1 cellular context compared by ENCODE assay signal in genomic region chr18:3051718-3052410, GRCh38.
TF ChIP-seq lines count a peak whose summit lies in the region.

No MANE protein-coding gene starts in this region.

TF ChIP-seq in HepG2, 621 proteins besides CTCF, POLR2A, EP300 and RAD21 (continued from another document and continues in another):
- no peak for TF ChIP-seq ZBTB40 (IDR thresholded peaks at IDR 0.05)
- no peak; the same call in 1 of the 2 replicates for TF ChIP-seq ZBTB40 (CRISPR knock-in tag; IDR thresholded peaks at IDR 0.05)
- peak; percentile 79; the same call in 1 of the 2 replicates for TF ChIP-seq ZNF3 (CRISPR knock-in tag; IDR thresholded peaks at IDR 0.05)
- peak; percentile 66 for TF ChIP-seq MLX (CRISPR knock-in tag; IDR thresholded peaks at IDR 0.05)
- TF ChIP-seq ZBTB7B (CRISPR knock-in tag; IDR thresholded peaks at IDR 0.05): peak; percentile 78
- TF ChIP-seq ARID5B (CRISPR knock-in tag; IDR thresholded peaks at IDR 0.05): peak; percentile 97
- no peak for TF ChIP-seq ZFP37 (CRISPR knock-in tag; IDR thresholded peaks at IDR 0.05; ENCODE audit: borderline replicate concordance)
- TF ChIP-seq ZBTB34 (CRISPR knock-in tag; IDR thresholded peaks at IDR 0.05): 0 out of 2 replicates have a peak, but pooled peaks have one; percentile 59
- TF ChIP-seq RFX3 (CRISPR knock-in tag; IDR thresholded peaks at IDR 0.05): no peak; the same call in 1 of the 2 replicates
- TF ChIP-seq ATF4 (CRISPR knock-in tag; IDR thresholded peaks at IDR 0.05): peak in 1 of 2 experiments; percentile 96; a peak in 2 of 4 replicates
- TF ChIP-seq CREM (IDR thresholded peaks at IDR 0.05): peak; percentile 92
- no peak for TF ChIP-seq CREM (CRISPR knock-in tag; IDR thresholded peaks at IDR 0.05)
- TF ChIP-seq ZNF781 (CRISPR knock-in tag; IDR thresholded peaks at IDR 0.05; ENCODE audit: borderline replicate concordance, not compliant biosample characterization): no peak
- TF ChIP-seq MXI1 (IDR thresholded peaks at IDR 0.05; ENCODE audit: borderline replicate concordance, low read depth, low read length): peak; percentile 20; the same call in 1 of the 3 replicates
- peak; percentile 67 for TF ChIP-seq BHLHE40 (IDR thresholded peaks at IDR 0.05; ENCODE audit: low read length)
- 0 out of 2 replicates have a peak, but pooled peaks have one; percentile 44 for TF ChIP-seq AKNA (CRISPR knock-in tag; IDR thresholded peaks at IDR 0.05; ENCODE audit: borderline replicate concordance)
- peak; percentile 83; the same call in 1 of the 2 replicates for TF ChIP-seq RXRA (CRISPR knock-in tag; IDR thresholded peaks at IDR 0.05)
- TF ChIP-seq ADNP (CRISPR knock-in tag; IDR thresholded peaks at IDR 0.05): no peak
- peak; percentile 73 for TF ChIP-seq KAT8 (CRISPR knock-in tag; IDR thresholded peaks at IDR 0.05)
- TF ChIP-seq SRF (IDR thresholded peaks at IDR 0.05; ENCODE audit: low read depth, low read length): no peak
- no peak for TF ChIP-seq PCBP2 (optimal IDR thresholded peaks at IDR 0.05; ENCODE audit: low read depth, low read length, poor library complexity, severe bottlenecking)
- peak; percentile 63; the same call in 1 of the 2 replicates for TF ChIP-seq ZNF788 (CRISPR knock-in tag; IDR thresholded peaks at IDR 0.05; ENCODE audit: borderline replicate concordance)
- no peak for TF ChIP-seq TCF12 (IDR thresholded peaks at IDR 0.05)
- peak; percentile 33; the same call in 1 of the 2 replicates for TF ChIP-seq TCF12 (CRISPR knock-in tag; IDR thresholded peaks at IDR 0.05)
- TF ChIP-seq THAP11 (CRISPR knock-in tag; IDR thresholded peaks at IDR 0.05): peak; percentile 77
- peak; percentile 39; the same call in 1 of the 2 replicates for TF ChIP-seq MIER2 (CRISPR knock-in tag; IDR thresholded peaks at IDR 0.05)
- peak; percentile 86 for TF ChIP-seq FOSL2 (CRISPR knock-in tag; IDR thresholded peaks at IDR 0.05)
- TF ChIP-seq ZFP36 (IDR thresholded peaks at IDR 0.05; ENCODE audit: borderline replicate concordance, low read depth, low read length, partially characterized antibody): no peak
- TF ChIP-seq ZNF703 (CRISPR knock-in tag; IDR thresholded peaks at IDR 0.05; ENCODE audit: borderline replicate concordance): no peak; the same call in 1 of the 2 replicates
- TF ChIP-seq PATZ1 (CRISPR knock-in tag; IDR thresholded peaks at IDR 0.05): peak; percentile 84
- TF ChIP-seq ZNF878 (CRISPR knock-in tag; IDR thresholded peaks at IDR 0.05): 0 out of 2 replicates have a peak, but pooled peaks have one; percentile 37
- TF ChIP-seq SNAI1 (CRISPR knock-in tag; IDR thresholded peaks at IDR 0.05; ENCODE audit: borderline replicate concordance): no peak
- 0 out of 4 replicates have a peak, but pooled peaks of 1 of the 2 experiments have one; percentile 0 for TF ChIP-seq MAFK (conservative IDR thresholded peaks at IDR 0.05 in 1 of 2, IDR thresholded peaks at IDR 0.05 in 1 of 2; ENCODE audit: low read length in 2 of 2)
